8 cellular contexts compared by ENCODE assay signal in the genomic region with DNA sequence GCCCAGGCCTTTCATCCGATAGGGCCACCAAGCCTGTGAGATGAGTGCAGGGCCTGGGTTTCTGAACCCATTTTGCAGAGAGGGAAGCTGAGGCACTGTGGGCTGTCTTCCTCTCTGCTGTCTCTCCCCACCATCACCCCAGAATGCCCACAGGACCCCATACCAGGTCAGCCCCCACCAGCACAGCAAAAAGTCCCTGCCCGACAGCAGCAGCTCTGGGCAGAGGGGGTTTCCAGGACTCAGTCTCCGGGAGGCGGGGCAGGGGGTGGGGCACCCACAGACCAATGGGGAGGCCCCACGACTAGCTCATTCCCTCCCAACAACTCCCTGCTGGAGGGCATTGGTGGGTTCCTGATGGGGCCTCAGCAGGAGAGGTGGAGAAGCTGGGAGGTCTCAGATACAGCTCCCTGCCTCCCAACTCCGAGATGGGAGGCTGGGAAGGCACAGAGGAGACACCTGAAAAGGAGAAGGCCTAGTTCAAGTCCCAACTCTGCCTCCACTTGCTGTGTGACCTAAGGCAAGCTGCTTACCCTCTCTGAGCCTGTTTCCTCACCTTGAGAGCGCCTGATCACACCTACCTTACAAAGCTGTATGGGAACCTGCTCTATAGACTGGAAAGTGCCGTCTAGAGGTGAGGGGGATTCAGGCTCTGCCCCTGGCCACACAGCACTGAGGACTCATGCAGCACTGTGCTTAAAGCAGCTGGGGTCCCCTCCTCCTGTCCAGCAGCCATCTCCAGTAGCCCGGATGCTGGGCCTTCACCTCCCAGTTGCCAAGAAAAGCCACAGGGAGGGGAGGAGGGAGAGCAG. TPM values are rescaled to one million over a fixed set of nuclear protein-coding genes. Genes with fewer than 3 reads are reported as not detected.
DNase-seq lines count a peak whose midpoint lies in the region; ATAC-seq and TF ChIP-seq lines count a peak whose summit lies in the region.

No MANE protein-coding gene starts in this region.

- intact Hi-C loops in HCT116 (cut with micrococcal nuclease) (no loop called here), left ventricle myocardium superior (cut with micrococcal nuclease) (no loop called here)

- no peak overlapping the region for H2AFZ ChIP-seq in HCT116 (ENCODE audit: low read depth, low read length, poor library complexity, severe bottlenecking)

- H3K27ac ChIP-seq in HCT116 (ENCODE audit: low read depth, low read length) = no peak overlapping the region

- no peak overlapping the region for H3K4me3 ChIP-seq in HCT116 (replicated peaks in 1 of 2; ENCODE audit: low read depth in 1 of 2, low read length in 2 of 2)

- no peak for TF ChIP-seq RAD21 in HCT116 (IDR thresholded peaks at IDR 0.05; ENCODE audit: low read depth)

- no peak overlapping the region for H3K4me2 ChIP-seq in HCT116 (ENCODE audit: low read length)

- no peaks in the 10 kb centered on the region for H3K36me3 ChIP-seq in HCT116 (ENCODE audit: control insufficient read depth in 1 of 2, insufficient read depth in 2 of 2, low read length in 2 of 2)

- CTCF ChIA-PET in HCT116 (lab: Charles Lee) = no interaction called here

- H3K79me2 ChIP-seq in HCT116 (ENCODE audit: insufficient read depth, low read length) = no peaks in the 10 kb centered on the region

- TSS peak; percentile 6 for BruUV-seq in HCT116 (replicated peaks; lab: Mats Ljungman, UMichigan)

- ATAC-seq in HCT116 (no peak), left ventricle myocardium superior (no peak), GM18520 (IDR thresholded peaks at IDR 0.05; ENCODE audit: unreplicated experiment) (no peak)

- RAD21 ChIA-PET in HCT116 (lab: Charles Lee; ENCODE audit: low non-redundant PET in 1 of 2, low total read pairs in 2 of 2, uncharacterized antibody in 2 of 2, unreplicated experiment in 2 of 2) = interaction anchor here in 1 of 2 experiments (0.6 kb wide), 1 partner anchor 92 kb away, joined by 3 read pairs; no protein-coding TSS in a partner anchor

- H3K9ac ChIP-seq in HCT116 (ENCODE audit: low read length) = no peak overlapping the region

- no peak for TF ChIP-seq POLR2A in HCT116 (IDR thresholded peaks at IDR 0.05; ENCODE audit: borderline replicate concordance, extremely low read depth, insufficient read depth, insufficient read length)

- POLR2A ChIA-PET in HCT116 (lab: Charles Lee) = interaction anchor here (2.2 kb wide), 1 partner anchor 171 kb away, joined by 8 read pairs; a partner anchor contains a TSS

- TF ChIP-seq CTCF in HCT116 (IDR thresholded peaks at IDR 0.05 in 2 of 3, conservative IDR thresholded peaks at IDR 0.05 in 1 of 3; ENCODE audit: borderline replicate concordance in 1 of 3, insufficient read depth in 1 of 3, low read depth in 2 of 3, low read length in 2 of 3) = no peak

- H4K20me1 ChIP-seq in HCT116 (ENCODE audit: insufficient read depth) = no peaks in the 10 kb centered on the region

- peaks cover 12 to 40% of the 10 kb centered on the region in 2 experiments for H3K4me1 ChIP-seq in HCT116 (ENCODE audit: control insufficient read depth in 1 of 2, insufficient read depth in 2 of 2, low read length in 2 of 2)

- DNase-seq in HCT116 (ENCODE audit: low read depth, low spot score) = no peak
- DNase-seq in activated T-cell treated with anti-CD3 and anti-CD28 coated beads for 48 hours (ENCODE audit: low read depth) = peak; percentile 53
- peak; percentile 79 for DNase-seq in left ventricle myocardium superior
- peak; percentile 77 for DNase-seq in stimulated activated CD4-positive, alpha-beta T cell treated with anti-CD3 and anti-CD28 coated beads, Interleukin-4, amount 100 ng/mL, for 1 hour
- DNase-seq in NCI-H1048 (lab: John Stamatoyannopoulos, UW) = no peak
- no peak for DNase-seq in Kasumi-1 (lab: John Stamatoyannopoulos, UW)
- no peak for DNase-seq in NCI-H2171 treated with DMSO at 0.1 percent for 48 hours (lab: John Stamatoyannopoulos, UW)

- no peaks in the 10 kb centered on the region for H3K9me3 ChIP-seq in HCT116 (ENCODE audit: control insufficient read depth in 1 of 2, insufficient read depth in 1 of 2, low read depth in 1 of 2, low read length in 2 of 2)

- no peaks in the 10 kb centered on the region for H3K27me3 ChIP-seq in HCT116 (ENCODE audit: insufficient read depth, low read length)

- H3K9me2 ChIP-seq in HCT116 (ENCODE audit: insufficient read depth) = no peaks in the 10 kb centered on the region

TF ChIP-seq in HCT116, 20 proteins besides CTCF, POLR2A, EP300 and RAD21:
- TF ChIP-seq, protein P1, sequence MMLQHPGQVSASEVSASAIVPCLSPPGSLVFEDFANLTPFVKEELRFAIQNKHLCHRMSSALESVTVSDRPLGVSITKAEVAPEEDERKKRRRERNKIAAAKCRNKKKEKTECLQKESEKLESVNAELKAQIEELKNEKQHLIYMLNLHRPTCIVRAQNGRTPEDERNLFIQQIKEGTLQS (IDR thresholded peaks at IDR 0.05) = no peak
- TF ChIP-seq CEBPB (IDR thresholded peaks at IDR 0.05; ENCODE audit: low read depth) (no peak), ZFX (IDR thresholded peaks at IDR 0.05) (no peak), YY1 (IDR thresholded peaks at IDR 0.05; ENCODE audit: extremely low read depth, insufficient replicate concordance, low read depth, low read length) (no peak), ELF1 (IDR thresholded peaks at IDR 0.05; ENCODE audit: borderline replicate concordance, low read depth) (no peak), SP1 (IDR thresholded peaks at IDR 0.05; ENCODE audit: low read depth) (no peak)
- TF ChIP-seq, protein P2, sequence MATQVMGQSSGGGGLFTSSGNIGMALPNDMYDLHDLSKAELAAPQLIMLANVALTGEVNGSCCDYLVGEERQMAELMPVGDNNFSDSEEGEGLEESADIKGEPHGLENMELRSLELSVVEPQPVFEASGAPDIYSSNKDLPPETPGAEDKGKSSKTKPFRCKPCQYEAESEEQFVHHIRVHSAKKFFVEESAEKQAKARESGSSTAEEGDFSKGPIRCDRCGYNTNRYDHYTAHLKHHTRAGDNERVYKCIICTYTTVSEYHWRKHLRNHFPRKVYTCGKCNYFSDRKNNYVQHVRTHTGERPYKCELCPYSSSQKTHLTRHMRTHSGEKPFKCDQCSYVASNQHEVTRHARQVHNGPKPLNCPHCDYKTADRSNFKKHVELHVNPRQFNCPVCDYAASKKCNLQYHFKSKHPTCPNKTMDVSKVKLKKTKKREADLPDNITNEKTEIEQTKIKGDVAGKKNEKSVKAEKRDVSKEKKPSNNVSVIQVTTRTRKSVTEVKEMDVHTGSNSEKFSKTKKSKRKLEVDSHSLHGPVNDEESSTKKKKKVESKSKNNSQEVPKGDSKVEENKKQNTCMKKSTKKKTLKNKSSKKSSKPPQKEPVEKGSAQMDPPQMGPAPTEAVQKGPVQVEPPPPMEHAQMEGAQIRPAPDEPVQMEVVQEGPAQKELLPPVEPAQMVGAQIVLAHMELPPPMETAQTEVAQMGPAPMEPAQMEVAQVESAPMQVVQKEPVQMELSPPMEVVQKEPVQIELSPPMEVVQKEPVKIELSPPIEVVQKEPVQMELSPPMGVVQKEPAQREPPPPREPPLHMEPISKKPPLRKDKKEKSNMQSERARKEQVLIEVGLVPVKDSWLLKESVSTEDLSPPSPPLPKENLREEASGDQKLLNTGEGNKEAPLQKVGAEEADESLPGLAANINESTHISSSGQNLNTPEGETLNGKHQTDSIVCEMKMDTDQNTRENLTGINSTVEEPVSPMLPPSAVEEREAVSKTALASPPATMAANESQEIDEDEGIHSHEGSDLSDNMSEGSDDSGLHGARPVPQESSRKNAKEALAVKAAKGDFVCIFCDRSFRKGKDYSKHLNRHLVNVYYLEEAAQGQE (IDR thresholded peaks at IDR 0.05; ENCODE audit: low read depth) = no peak
- TF ChIP-seq, protein P3, sequence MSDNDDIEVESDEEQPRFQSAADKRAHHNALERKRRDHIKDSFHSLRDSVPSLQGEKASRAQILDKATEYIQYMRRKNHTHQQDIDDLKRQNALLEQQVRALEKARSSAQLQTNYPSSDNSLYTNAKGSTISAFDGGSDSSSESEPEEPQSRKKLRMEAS (IDR thresholded peaks at IDR 0.05) = no peak

RNA-seq across cellular contexts. Expression of a gene that starts 3.5 kb away (rescaled TPM):
- total RNA-seq in HCT116 (2021; ENCODE audit: unreplicated experiment) = 20.1 TPM
- 18.7 and 19.9 TPM in 2 replicates for polyA plus RNA-seq in HCT116 (2012)
- 79.2 TPM for total RNA-seq in left ventricle myocardium superior

RNA-seq across cellular contexts. Expression of a gene that starts 51.9 kb away (rescaled TPM):
- total RNA-seq in HCT116 (2021; ENCODE audit: unreplicated experiment) = 1.8 TPM
- polyA plus RNA-seq in HCT116 (2012) = 1.1 and 2.5 TPM in 2 replicates
- total RNA-seq in left ventricle myocardium superior = 0.40 TPM

Comparison
In these comparisons a context has a peak if more than half of its experiments do, and no peak if none do; other contexts are left out.
1. DNase-seq: peak in activated T-cell treated with anti-CD3 and anti-CD28 coated beads for 48 hours (single experiment), left ventricle myocardium superior (single experiment) and stimulated activated CD4-positive, alpha-beta T cell treated with anti-CD3 and anti-CD28 coated beads, Interleukin-4, amount 100 ng/mL, for 1 hour (single experiment); none in HCT116 (single experiment), NCI-H1048 (single experiment), Kasumi-1 (0 of 2) and NCI-H2171 treated with DMSO at 0.1 percent for 48 hours (single experiment).